8 cellular contexts compared by ENCODE assay signal in genomic region chr4:81040175-81040659, GRCh38. TPM values are rescaled to one million over a fixed set of nuclear protein-coding genes. Genes with fewer than 3 reads are reported as not detected.
DNase-seq lines count a peak whose midpoint lies in the region; ATAC-seq and TF ChIP-seq lines count a peak whose summit lies in the region.

No MANE protein-coding gene starts in this region.

- H3K4me1 ChIP-seq in endodermal cell (ENCODE audit: control insufficient read depth, insufficient read depth, low read length) (no peaks in the 10 kb centered on the region), neural progenitor cell (no peaks in the 10 kb centered on the region)

- H3K9ac ChIP-seq in endodermal cell (ENCODE audit: extremely low read depth, low read length, poor library complexity, severe bottlenecking) (no peak overlapping the region), neural progenitor cell (no peak overlapping the region)

- no peaks in the 10 kb centered on the region for H3K9me3 ChIP-seq in endodermal cell (ENCODE audit: control insufficient read depth, low read length)
- no peaks in the 10 kb centered on the region for H3K9me3 ChIP-seq in neural progenitor cell (ENCODE audit: low read depth)

- H3K36me3 Mint-ChIP-seq in endodermal cell (ENCODE audit: low read depth) (no peaks in the 10 kb centered on the region), neural progenitor cell (no peaks in the 10 kb centered on the region)

- no peaks in the 10 kb centered on the region for H3K9me3 Mint-ChIP-seq in endodermal cell
- H3K9me3 Mint-ChIP-seq in neural progenitor cell, result no peaks in the 10 kb centered on the region

- ATAC-seq in omental fat pad (ENCODE audit: low FRiP score) (no peak), HG02884 (IDR thresholded peaks at IDR 0.05; ENCODE audit: unreplicated experiment) (no peak)

- H3K4me3 ChIP-seq in H7 (ENCODE audit: insufficient read depth, low read depth, low read length), result no peak overlapping the region
- no peak overlapping the region for H3K4me3 ChIP-seq in endodermal cell (ENCODE audit: low read length)
- no peak overlapping the region for H3K4me3 ChIP-seq in neural progenitor cell

- H3K27me3 ChIP-seq in H7 (ENCODE audit: control insufficient read depth, insufficient read depth, low read length) (no peaks in the 10 kb centered on the region), endodermal cell (ENCODE audit: control insufficient read depth, insufficient read depth, low read length, poor library complexity, severe bottlenecking) (peaks cover 15% of the 10 kb centered on the region), neural progenitor cell (peaks cover 65% of the 10 kb centered on the region)

- H3K79me2 ChIP-seq in neural progenitor cell (ENCODE audit: low read depth), result no peaks in the 10 kb centered on the region

- H3K27ac Mint-ChIP-seq in endodermal cell (no peak overlapping the region), neural progenitor cell (no peak overlapping the region)

- H3K27me3 Mint-ChIP-seq in endodermal cell (ENCODE audit: insufficient read depth) (peaks cover 13% of the 10 kb centered on the region), neural progenitor cell (ENCODE audit: insufficient read depth, low read depth) (no peaks in the 10 kb centered on the region)

- DNase-seq in NCI-H1436 (lab: John Stamatoyannopoulos, UW) (peak; percentile 17), NCI-H1436 treated with DMSO at 0.1 percent for 48 hours (lab: John Stamatoyannopoulos, UW) (no peak), H7 (peak; percentile 13), NCI-H748 (lab: John Stamatoyannopoulos, UW; ENCODE audit: unreplicated experiment) (peak; percentile 33), endodermal cell (no peak), neural progenitor cell (ENCODE audit: low spot score) (peak; percentile 56), omental fat pad (ENCODE audit: low spot score) (no peak)

- H3K4me3 Mint-ChIP-seq in endodermal cell, result no peak overlapping the region
- H3K4me3 Mint-ChIP-seq in neural progenitor cell, result no peak overlapping the region

- TF ChIP-seq CTCF in endodermal cell (conservative IDR thresholded peaks at IDR 0.05) (peak; percentile 88), neural progenitor cell (IDR thresholded peaks at IDR 0.05) (peak; percentile 79), omental fat pad (IDR thresholded peaks at IDR 0.05) (no peak)

- 59 to 71% methylated on average over 1 to 4 of the region's 4 CpGs for WGBS in endodermal cell (ENCODE audit: insufficient coverage in 1 of 2, insufficient read length in 1 of 2), 2 experiments

- no peaks in the 10 kb centered on the region for H3K36me3 ChIP-seq in H7 (replicated peaks; ENCODE audit: control insufficient read depth, insufficient read depth, low read length)
- H3K36me3 ChIP-seq in endodermal cell (ENCODE audit: control insufficient read depth, insufficient read depth, low read length), result no peaks in the 10 kb centered on the region
- H3K36me3 ChIP-seq in neural progenitor cell, result no peaks in the 10 kb centered on the region

- H2AFZ ChIP-seq in neural progenitor cell (replicated peaks), result peak overlapping the region; percentile 40

- no peak overlapping the region for H3K4me2 ChIP-seq in neural progenitor cell

- H4K20me1 ChIP-seq in neural progenitor cell (ENCODE audit: low read depth), result no peaks in the 10 kb centered on the region

- peaks cover 4% of the 10 kb centered on the region for H3K4me1 Mint-ChIP-seq in endodermal cell
- H3K4me1 Mint-ChIP-seq in neural progenitor cell, result no peaks in the 10 kb centered on the region

- H3K27ac ChIP-seq in endodermal cell (ENCODE audit: low read depth, low read length) (no peak overlapping the region), neural progenitor cell (no peak overlapping the region)

- no peaks in the 10 kb centered on the region for H3F3A ChIP-seq in neural progenitor cell (ENCODE audit: low read depth)

RNA-seq across cellular contexts. Expression of gene BMP3, which starts 9.7 kb away (rescaled TPM):
- total RNA-seq in H7 (2014; rRNA removed; shearing (Covaris generic)), result 0.07 and 0.10 TPM in 2 replicates
- total RNA-seq in endodermal cell (under 1 TPM; 0.11 to 0.13 TPM), neural progenitor cell (ENCODE audit: low replicate concordance) (0.09 TPM in 1 of 2 replicates, not detected in the other), omental fat pad (10 to 100 TPM in 1 of 4 donors, 1 to 10 TPM in 3; 2.0 to 24.6 (median 4.4) TPM)
- 0.07 TPM for polyA plus RNA-seq in endodermal cell (2013, experiment 1 of 2)
- 0.08 TPM for polyA plus RNA-seq in endodermal cell (2013, experiment 2 of 2)

Comparison
In these comparisons a context has a peak if more than half of its experiments do, and no peak if none do; other contexts are left out.
1. DNase-seq: peak in NCI-H1436 (single experiment), H7 (single experiment), NCI-H748 (single experiment) and neural progenitor cell (single experiment); none in NCI-H1436 treated with DMSO at 0.1 percent for 48 hours (single experiment), endodermal cell (single experiment) and omental fat pad (single experiment).
2. CTCF ChIP-seq: peak in endodermal cell (single experiment) and neural progenitor cell (single experiment); none in omental fat pad (0 of 3).